14 cellular contexts compared by ENCODE assay signal in genomic region chr2:172252154-172252553, GRCh38.
DNase-seq lines count a peak whose midpoint lies in the region; FAIRE-seq and TF ChIP-seq lines count a peak whose summit lies in the region.
"Had no signal": no experiment of that assay in that cellular context is flagged by ENCODE, and none has a peak within 500 bp of the region (broad histone marks: within the 10 kb centered on the region; RNA-seq: fewer than 3 reads in every experiment).

No MANE protein-coding gene starts in this region.

- H3K9me3 ChIP-seq in PC-9 (ENCODE audit: insufficient read depth, low read depth) (no peaks in the 10 kb centered on the region), neural progenitor cell (ENCODE audit: low read depth) (no peaks in the 10 kb centered on the region), hepatocyte (ENCODE audit: low read depth) (no peaks in the 10 kb centered on the region)

- no TSS peak for BruUV-seq in PC-9 (replicated peaks; lab: Mats Ljungman, UMichigan)

- H3K4me3 Mint-ChIP-seq in neural progenitor cell: no peak overlapping the region
- no peak overlapping the region for H3K4me3 Mint-ChIP-seq in activated CD4-positive, alpha-beta T cell treated with anti-CD3 and anti-CD28 coated beads, Interleukin-2, amount 10 ng/mL, durations not matched to agents 24 days and 14 days
- H3K4me3 Mint-ChIP-seq: activated B cell treated with CpG ODN at 0.5 μM for 24 hours; effector memory CD8-positive, alpha-beta T cell; H9 had no signal

- 97% methylated on average over 12 of the region's 12 CpGs for whole genome bisulfite sequencing in hepatocyte (ENCODE audit: low lambda C conversion rate, missing lambda C conversion rate)

- intact Hi-C loops in PC-9 (cut with micrococcal nuclease; ENCODE audit: unreplicated experiment): loop anchor here (2.0 to 5.0 kb wide), 2 partner anchors 203 to 710 kb away; no protein-coding TSS in a partner anchor
- intact Hi-C loops in head of caudate nucleus (cut with DNase I): no loop called here
- intact Hi-C loops in activated CD4-positive, alpha-beta T cell treated with anti-CD3 and anti-CD28 coated beads, Interleukin-2, amount 10 ng/mL, durations not matched to agents 24 days and 14 days (cut with micrococcal nuclease): no loop called here

- H3K27ac Mint-ChIP-seq in neural progenitor cell: no peak overlapping the region
- H3K27ac Mint-ChIP-seq in activated CD4-positive, alpha-beta T cell treated with anti-CD3 and anti-CD28 coated beads, Interleukin-2, amount 10 ng/mL, durations not matched to agents 24 days and 14 days: no peak overlapping the region
- H3K27ac Mint-ChIP-seq: activated B cell treated with CpG ODN at 0.5 μM for 24 hours; effector memory CD8-positive, alpha-beta T cell; H9 had no signal

- no peak overlapping the region for H3K9ac ChIP-seq in neural progenitor cell

- peak overlapping the region; percentile 46 for H3K4me2 ChIP-seq in PC-9
- no peak overlapping the region for H3K4me2 ChIP-seq in neural progenitor cell
- no peak overlapping the region for H3K4me2 ChIP-seq in hepatocyte

- POLR2A ChIA-PET in PC-9 (lab: Charles Lee; ENCODE audit: unreplicated experiment): no interaction called here

- H3K27me3 ChIP-seq in ACC112 (ENCODE audit: insufficient read depth, low read length): no peaks in the 10 kb centered on the region
- no peaks in the 10 kb centered on the region for H3K27me3 ChIP-seq in PC-9 (ENCODE audit: insufficient read depth, low read depth)
- H3K27me3 ChIP-seq in neural progenitor cell: no peaks in the 10 kb centered on the region
- H3K27me3 ChIP-seq in hepatocyte: no peaks in the 10 kb centered on the region

- H3F3A ChIP-seq in PC-9 (ENCODE audit: insufficient read depth, low read depth): peaks cover 64% of the 10 kb centered on the region
- peaks cover 6% of the 10 kb centered on the region for H3F3A ChIP-seq in neural progenitor cell (ENCODE audit: low read depth)

- peaks cover 58% of the 10 kb centered on the region for H3K4me1 Mint-ChIP-seq in neural progenitor cell
- peaks cover 26% of the 10 kb centered on the region for H3K4me1 Mint-ChIP-seq in activated CD4-positive, alpha-beta T cell treated with anti-CD3 and anti-CD28 coated beads, Interleukin-2, amount 10 ng/mL, durations not matched to agents 24 days and 14 days
- H3K4me1 Mint-ChIP-seq: activated B cell treated with CpG ODN at 0.5 μM for 24 hours had no signal

- H3K36me3 ChIP-seq in ACC112 (ENCODE audit: insufficient read depth, low read length) (no peaks in the 10 kb centered on the region), PC-9 (ENCODE audit: low read depth) (no peaks in the 10 kb centered on the region), neural progenitor cell (no peaks in the 10 kb centered on the region), hepatocyte (replicated peaks; ENCODE audit: insufficient read depth, low read depth) (no peaks in the 10 kb centered on the region)

- no peaks in the 10 kb centered on the region for H3K9me3 Mint-ChIP-seq in neural progenitor cell
- H3K9me3 Mint-ChIP-seq in activated CD4-positive, alpha-beta T cell treated with anti-CD3 and anti-CD28 coated beads, Interleukin-2, amount 10 ng/mL, durations not matched to agents 24 days and 14 days: no peaks in the 10 kb centered on the region
- H3K9me3 Mint-ChIP-seq: activated B cell treated with CpG ODN at 0.5 μM for 24 hours; effector memory CD8-positive, alpha-beta T cell; H9 had no signal

- no peaks in the 10 kb centered on the region for H3K36me3 Mint-ChIP-seq in neural progenitor cell
- H3K36me3 Mint-ChIP-seq in activated CD4-positive, alpha-beta T cell treated with anti-CD3 and anti-CD28 coated beads, Interleukin-2, amount 10 ng/mL, durations not matched to agents 24 days and 14 days (ENCODE audit: low read depth): no peaks in the 10 kb centered on the region

- FAIRE-seq in GM12891 (lab: Jason Lieb, UNC): no peak

- no peak for TF ChIP-seq CTCF in PC-9 (conservative IDR thresholded peaks at IDR 0.05)
- TF ChIP-seq CTCF in fibroblast of villous mesenchyme (IDR thresholded peaks at IDR 0.05; ENCODE audit: insufficient read depth, low read depth, low read length): no peak
- no peak for TF ChIP-seq CTCF in neural progenitor cell (IDR thresholded peaks at IDR 0.05)
- TF ChIP-seq CTCF in hepatocyte (IDR thresholded peaks at IDR 0.05; ENCODE audit: poor library complexity): no peak

- H3K4me3 ChIP-seq in ACC112 (ENCODE audit: low read depth, low read length): no peak overlapping the region
- H3K4me3 ChIP-seq in PC-9: no peak overlapping the region
- no peak overlapping the region for H3K4me3 ChIP-seq in fibroblast of villous mesenchyme (ENCODE audit: low read depth, low read length)
- H3K4me3 ChIP-seq in neural progenitor cell: no peak overlapping the region
- H3K4me3 ChIP-seq in hepatocyte: no peak overlapping the region

- CTCF ChIA-PET in PC-9 (lab: Charles Lee): interaction anchor here (0.6 to 2.9 kb wide), 4 partner anchors 24 to 209 kb away, joined by 3 to 21 read pairs (median 4); no protein-coding TSS in a partner anchor

- H4K20me1 ChIP-seq in PC-9 (ENCODE audit: insufficient read depth) (no peaks in the 10 kb centered on the region), neural progenitor cell (ENCODE audit: low read depth) (no peaks in the 10 kb centered on the region), hepatocyte (ENCODE audit: insufficient read depth, poor library complexity, severe bottlenecking) (no peaks in the 10 kb centered on the region)

- DNase-seq in PC-9: peak in 1 of 2 experiments; percentile 34
- peak; percentile 30 for DNase-seq in fibroblast of villous mesenchyme (ENCODE audit: low read depth)
- no peak for DNase-seq in neural progenitor cell (ENCODE audit: low spot score)
- DNase-seq in head of caudate nucleus: no peak
- DNase-seq in GM12891 (ENCODE audit: insufficient read length, low spot score): no peak
- DNase-seq in activated CD4-positive, alpha-beta T cell treated with anti-CD3 and anti-CD28 coated beads, Interleukin-2, amount 10 ng/mL, durations not matched to agents 24 days and 14 days: no peak
- no peak for DNase-seq in hepatocyte (ENCODE audit: low spot score)
- DNase-seq: activated B cell treated with CpG ODN at 0.5 μM for 24 hours; DMS79 treated with DMSO at 0.1 percent for 48 hours; effector memory CD8-positive, alpha-beta T cell; H9; NCI-H510A treated with DMSO at 0.1 percent for 48 hours; SIG-M5 had no signal

- H3K27me3 Mint-ChIP-seq in neural progenitor cell (ENCODE audit: insufficient read depth, low read depth): peaks cover 4% of the 10 kb centered on the region
- peaks cover 8% of the 10 kb centered on the region for H3K27me3 Mint-ChIP-seq in activated CD4-positive, alpha-beta T cell treated with anti-CD3 and anti-CD28 coated beads, Interleukin-2, amount 10 ng/mL, durations not matched to agents 24 days and 14 days

- TF ChIP-seq POLR2A in GM12891 (IDR thresholded peaks at IDR 0.05; ENCODE audit: low read depth, low read length): no peak

- H3K4me1 ChIP-seq in ACC112 (ENCODE audit: control insufficient read depth, insufficient read depth, low read length, unreplicated experiment) (peaks cover 70% of the 10 kb centered on the region), PC-9 (replicated peaks; ENCODE audit: insufficient read depth) (peaks cover 75% of the 10 kb centered on the region), neural progenitor cell (peaks cover 12% of the 10 kb centered on the region), hepatocyte (ENCODE audit: insufficient read depth) (peaks cover 4% of the 10 kb centered on the region)

- no peak overlapping the region for H2AFZ ChIP-seq in ACC112 (ENCODE audit: low read length, unreplicated experiment)
- H2AFZ ChIP-seq in PC-9: no peak overlapping the region
- peak overlapping the region; percentile 19 for H2AFZ ChIP-seq in neural progenitor cell (replicated peaks)
- H2AFZ ChIP-seq in hepatocyte: no peak overlapping the region

- peak overlapping the region; percentile 71 for H3K27ac ChIP-seq in ACC112 (ENCODE audit: low read depth, low read length)
- H3K27ac ChIP-seq in PC-9: peak overlapping the region; percentile 65
- H3K27ac ChIP-seq in neural progenitor cell: no peak overlapping the region
- no peak overlapping the region for H3K27ac ChIP-seq in hepatocyte

- H3K9me2 ChIP-seq in PC-9 (ENCODE audit: insufficient read depth) (no peaks in the 10 kb centered on the region), hepatocyte (replicated peaks; ENCODE audit: insufficient read depth) (no peaks in the 10 kb centered on the region)

- H3K79me2 ChIP-seq in ACC112 (ENCODE audit: control insufficient read depth, insufficient read depth, low read length, unreplicated experiment) (no peaks in the 10 kb centered on the region), PC-9 (ENCODE audit: low read depth) (no peaks in the 10 kb centered on the region), neural progenitor cell (ENCODE audit: low read depth) (no peaks in the 10 kb centered on the region), hepatocyte (no peaks in the 10 kb centered on the region)

TF ChIP-seq in GM12891, 5 proteins besides CTCF, POLR2A, EP300 and RAD21:
- TF ChIP-seq SPI1 (IDR thresholded peaks at IDR 0.05; ENCODE audit: low read depth, low read length): no peak
- no peak for TF ChIP-seq POU2F2 (IDR thresholded peaks at IDR 0.05; ENCODE audit: low read depth, low read length)
- TF ChIP-seq TAF1 (IDR thresholded peaks at IDR 0.05; ENCODE audit: low read depth, low read length): no peak
- TF ChIP-seq PAX5 (IDR thresholded peaks at IDR 0.05; ENCODE audit: insufficient read depth, low read length, severe bottlenecking): no peak
- TF ChIP-seq POLR2AphosphoS5 (IDR thresholded peaks at IDR 0.05; ENCODE audit: low read depth, low read length): no peak

Comparison
In these comparisons a context has a peak if more than half of its experiments do, and no peak if none do; other contexts are left out.
1. H3K27ac ChIP-seq: peak in ACC112 (single experiment) and PC-9 (single experiment); none in neural progenitor cell (single experiment) and hepatocyte (single experiment).